8 cellular contexts compared by ENCODE assay signal in the genomic region with DNA sequence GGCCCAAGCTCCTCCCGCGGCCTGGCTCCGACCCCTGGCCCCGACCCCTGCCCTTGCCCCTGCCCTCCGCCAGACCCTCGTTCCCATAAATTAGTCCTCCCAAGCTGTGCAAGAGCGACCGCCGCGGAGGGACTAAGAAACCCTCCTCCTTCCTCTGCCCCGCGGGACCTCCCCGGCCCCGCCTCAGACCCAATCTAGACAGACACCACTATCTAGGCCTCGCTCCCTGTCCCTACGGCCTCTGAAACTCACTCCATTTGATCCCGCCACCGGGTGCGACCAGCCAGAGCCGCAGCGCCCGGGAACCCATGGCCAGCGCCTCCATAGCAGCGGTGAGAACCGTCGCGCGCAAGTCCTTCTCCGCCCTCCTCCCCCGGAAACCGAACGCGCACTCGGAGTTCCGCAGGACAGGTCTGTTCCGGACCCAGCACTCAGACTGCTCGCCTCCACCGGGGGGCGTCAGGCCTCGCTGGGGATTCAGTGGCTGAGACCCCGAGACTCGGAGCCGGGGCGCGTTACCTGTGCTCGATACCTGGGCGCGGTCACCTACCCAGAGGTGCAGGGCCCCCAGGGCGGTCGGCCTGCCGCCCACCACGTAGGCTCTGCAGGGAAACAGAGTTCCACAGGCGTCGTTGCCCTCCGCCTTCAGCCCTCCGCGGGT. TPM values are rescaled to one million over a fixed set of nuclear protein-coding genes. Genes with fewer than 3 reads are reported as not detected.
DNase-seq lines count a peak whose midpoint lies in the region; TF ChIP-seq lines count a peak whose summit lies in the region.

A gene (minus strand): TSS at position 331 of the 661 bp plus-strand sequence. CDS start 6 bp downstream, at position 325.

- peaks cover 10% of the 10 kb centered on the region for H3K23me2 ChIP-seq in H9 (ENCODE audit: insufficient read length, low read depth, low read length, poor library complexity, severe bottlenecking)

- H3K36me3 Mint-ChIP-seq in H9 (ENCODE audit: insufficient read depth in 1 of 3, low read depth in 3 of 3) (peaks cover 9 to 34% (median 27%) of the 10 kb centered on the region in 3 experiments; a peak in 6 of 7 replicates), neural progenitor cell (peaks cover 6% of the 10 kb centered on the region)

- peak within 1 kb of the TSS; percentile 100 for H3K4me3 Mint-ChIP-seq in H9
- peak within 1 kb of the TSS; percentile 100 for H3K4me3 Mint-ChIP-seq in neural progenitor cell

- peak within 1 kb of the TSS; percentile 98 for H2AFZ ChIP-seq in H9 (ENCODE audit: low read length)
- peak within 1 kb of the TSS; percentile 92 for H2AFZ ChIP-seq in neural progenitor cell (replicated peaks)

- DNase-seq in G401 (ENCODE audit: low spot score) (peak; percentile 86), H9 (peak; percentile 91), M059J (ENCODE audit: low read depth) (peak; percentile 87), SHP77 treated with DMSO at 0.1 percent for 48 hours (lab: John Stamatoyannopoulos, UW) (peak; percentile 57), activated gamma-delta T cell (lab: John Stamatoyannopoulos, UW) (peak; percentile 61), foreskin fibroblast (peak; percentile 86 to 95), neural progenitor cell (ENCODE audit: low spot score) (peak; percentile 95), stromal cell of bone marrow (ENCODE audit: low read depth) (peak; percentile 69)

- H2BK5ac ChIP-seq in H9 (ENCODE audit: insufficient read length, low read length): no peak within 1 kb of the TSS

- H3K27ac Mint-ChIP-seq in H9 (peak within 1 kb of the TSS; percentile 98 to 100 (median 100)), neural progenitor cell (peak within 1 kb of the TSS; percentile 100)

- no peak within 1 kb of the TSS for H3T11ph ChIP-seq in H9 (ENCODE audit: low read length)

- TF ChIP-seq CTCF in H9 (conservative IDR thresholded peaks at IDR 0.05) (peak; percentile 65), foreskin fibroblast (IDR thresholded peaks at IDR 0.05; ENCODE audit: low read depth, low read length) (peak; percentile 77), neural progenitor cell (IDR thresholded peaks at IDR 0.05) (peak; percentile 71)

- H3K4me1 ChIP-seq in H9 (ENCODE audit: insufficient read depth, low read length): no peaks in the 10 kb centered on the region
- H3K4me1 ChIP-seq in neural progenitor cell: peaks cover 5% of the 10 kb centered on the region

- H3K18ac ChIP-seq in H9 (ENCODE audit: insufficient read length, low read depth, low read length): peak within 1 kb of the TSS; percentile 76

- H2BK15ac ChIP-seq in H9 (ENCODE audit: low read depth, low read length): no peak within 1 kb of the TSS

- H3K9me3 Mint-ChIP-seq in H9 (no peaks in the 10 kb centered on the region), neural progenitor cell (no peaks in the 10 kb centered on the region)

- H3K9ac ChIP-seq in H9 (ENCODE audit: extremely low read depth, insufficient read length, low read length) (peak within 1 kb of the TSS; percentile 93), neural progenitor cell (peak within 1 kb of the TSS; percentile 94)

- WGBS in H9 (ENCODE audit: extremely low coverage, insufficient read length, low lambda C conversion rate): no CpG with 5 or more reads among the region's 57 CpGs

- H2BK12ac ChIP-seq in H9 (ENCODE audit: insufficient read length, low read depth, low read length): no peak within 1 kb of the TSS

- H3K14ac ChIP-seq in H9 (ENCODE audit: insufficient read depth, low read length): peak within 1 kb of the TSS; percentile 86; the same call in 1 of the 2 replicates

- H3F3A ChIP-seq in neural progenitor cell (ENCODE audit: low read depth): peaks cover 4% of the 10 kb centered on the region

- in situ Hi-C loops in G401 (cut with HindIII; ENCODE audit: low sequenced_read_pairs): no loop called here

- H4K8ac ChIP-seq in H9 (replicated peaks; ENCODE audit: insufficient read length, low read depth, low read length): no peak within 1 kb of the TSS

- no peak within 1 kb of the TSS for H2BK120ac ChIP-seq in H9 (ENCODE audit: low read depth, low read length, poor library complexity, severe bottlenecking)

- no peak within 1 kb of the TSS for H3K23ac ChIP-seq in H9 (ENCODE audit: insufficient read length, low read depth, low read length)

- H3K36me3 ChIP-seq in neural progenitor cell: peaks cover 15% of the 10 kb centered on the region

- H3K4me1 Mint-ChIP-seq in H9: peaks cover 11% of the 10 kb centered on the region in 2 experiments
- peaks cover 20% of the 10 kb centered on the region for H3K4me1 Mint-ChIP-seq in neural progenitor cell

- no peaks in the 10 kb centered on the region for H3K79me1 ChIP-seq in H9 (ENCODE audit: insufficient read depth, low read depth, low read length, poor library complexity, severe bottlenecking)

- no peak within 1 kb of the TSS for H2BK20ac ChIP-seq in H9 (ENCODE audit: low read depth, low read length, poor library complexity, severe bottlenecking)

- no peak within 1 kb of the TSS for H4K5ac ChIP-seq in H9 (ENCODE audit: insufficient read length, low read depth, low read length)

- H3K27me3 ChIP-seq in H9 (ENCODE audit: insufficient read depth, low read length): no peaks in the 10 kb centered on the region
- H3K27me3 ChIP-seq in neural progenitor cell: no peaks in the 10 kb centered on the region

- H4K20me1 ChIP-seq in H9 (ENCODE audit: control insufficient read depth, insufficient read depth, insufficient read length) (no peaks in the 10 kb centered on the region), neural progenitor cell (ENCODE audit: low read depth) (no peaks in the 10 kb centered on the region)

- H3K9me3 ChIP-seq in H9 (ENCODE audit: control insufficient read depth, low read depth, low read length): no peaks in the 10 kb centered on the region
- H3K9me3 ChIP-seq in neural progenitor cell (ENCODE audit: low read depth): no peaks in the 10 kb centered on the region

- H4K91ac ChIP-seq in H9 (ENCODE audit: insufficient read length, low read depth, low read length): no peak within 1 kb of the TSS

- peak within 1 kb of the TSS; percentile 76 to 86 for H3K4me3 ChIP-seq in foreskin fibroblast (ENCODE audit: low read depth in 1 of 2, low read length in 2 of 2)
- H3K4me3 ChIP-seq in neural progenitor cell: peak within 1 kb of the TSS; percentile 92

- H3K4ac ChIP-seq in H9 (ENCODE audit: low read depth, low read length): no peak within 1 kb of the TSS

- H2AK5ac ChIP-seq in H9 (ENCODE audit: insufficient read length, low read length): no peak within 1 kb of the TSS

- H3K27me3 Mint-ChIP-seq in H9 (ENCODE audit: low read depth) (peaks cover 3% of the 10 kb centered on the region; the same call in 1 of the 2 replicates), neural progenitor cell (ENCODE audit: insufficient read depth, low read depth) (peaks cover 7% of the 10 kb centered on the region)

- H3K79me2 ChIP-seq in H9 (ENCODE audit: insufficient read depth, low read length): no peaks in the 10 kb centered on the region; the same call in 1 of the 2 replicates
- peaks cover 17% of the 10 kb centered on the region for H3K79me2 ChIP-seq in neural progenitor cell (ENCODE audit: low read depth)

- H3K4me2 ChIP-seq in H9 (ENCODE audit: insufficient read depth, insufficient read length, low read length): peak within 1 kb of the TSS; percentile 68
- H3K4me2 ChIP-seq in neural progenitor cell: peak within 1 kb of the TSS; percentile 84

- H3K27ac ChIP-seq in H9 (ENCODE audit: insufficient read length, low read depth, low read length) (no peak within 1 kb of the TSS), neural progenitor cell (peak within 1 kb of the TSS; percentile 90)

- no peak within 1 kb of the TSS for H3K56ac ChIP-seq in H9 (ENCODE audit: insufficient read length, low read depth, low read length)

RNA-seq across cellular contexts. Expression of the gene that starts here (rescaled TPM):
- total RNA-seq in G401 (2014; rRNA removed; shearing (Covaris generic)): 45.4 and 70.9 TPM in 2 replicates
- 56.1 and 58.8 TPM in 2 replicates for total RNA-seq in H9 (2021)
- total RNA-seq in M059J (2014; rRNA removed; shearing (Covaris generic)): 65.1 and 88.8 TPM in 2 replicates
- total RNA-seq in neural progenitor cell (ENCODE audit: low replicate concordance): 35.5 and 63.1 TPM in 2 replicates
